In the genomic region with DNA sequence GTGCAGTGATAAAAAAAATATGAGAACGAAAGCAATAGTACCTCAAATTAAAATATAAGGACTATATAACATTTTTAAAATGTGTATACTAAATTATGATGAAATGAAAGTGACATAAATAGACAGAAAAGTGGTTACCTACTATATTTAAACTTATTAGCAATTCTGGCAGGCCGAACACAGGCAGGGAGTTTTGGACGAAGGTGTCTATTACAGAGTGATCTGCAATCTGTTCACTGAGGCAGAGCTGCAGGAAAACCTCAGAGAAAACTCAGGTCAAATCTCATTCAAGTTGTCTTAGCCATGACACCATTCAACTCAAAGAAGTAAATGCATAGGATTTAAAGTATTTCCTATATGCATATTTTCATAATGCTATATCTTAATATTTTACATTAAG, we compare ENCODE assay signal across 9 cellular contexts.
"Had no signal": no experiment of that assay in that cellular context is flagged by ENCODE, and none has a peak within 500 bp of the region (broad histone marks: within the 10 kb centered on the region; RNA-seq: fewer than 3 reads in every experiment).

No MANE protein-coding gene starts in this region.

- H3K4me1 ChIP-seq: HAP-1 had no signal

- DNase-seq: GM23248, GOT3, H7, H9, HCEC 1CT, HFFc6 had no signal

- H3K4me2 ChIP-seq: GM23338 had no signal

- H3K27ac ChIP-seq: GM23248 had no signal

- H3K4me3 ChIP-seq: GM23248, GM23338, HAP-1 had no signal

- ATAC-seq: GM23338, HCT116 had no signal

- H3K36me3 ChIP-seq: HAP-1 had no signal

- H2AFZ ChIP-seq: GM23248, GM23338 had no signal

- H3K9ac ChIP-seq: GM23248 had no signal
